Comparison of ENCODE assay signal across 15 cellular contexts in genomic region chr9:95074632-95075269, GRCh38.
A peak's percentile ranks its signal among the peaks of the same experiment; 100 is the strongest.
DNase-seq lines count a peak whose midpoint lies in the region; ATAC-seq and TF ChIP-seq lines count a peak whose summit lies in the region.
"Had no signal": no experiment of that assay in that cellular context is flagged by ENCODE, and none has a peak within 500 bp of the region (broad histone marks: within the 10 kb centered on the region; RNA-seq: fewer than 3 reads in every experiment).

No MANE protein-coding gene starts in this region.

- no peak overlapping the region for H3K9ac ChIP-seq in MM.1S (ENCODE audit: low read length)

- no peaks in the 10 kb centered on the region for H4K20me1 ChIP-seq in MM.1S (ENCODE audit: insufficient read depth, low read length)

- no peaks in the 10 kb centered on the region for H3K27me3 ChIP-seq in MM.1S (replicated peaks; ENCODE audit: insufficient read depth, low read length)
- H3K27me3 ChIP-seq: adrenal gland had no signal

- H3K9me3 ChIP-seq in MM.1S (replicated peaks; ENCODE audit: insufficient read depth, low read length) = no peaks in the 10 kb centered on the region
- H3K9me3 ChIP-seq: adrenal gland had no signal

- no peak for ATAC-seq in GM18498 (IDR thresholded peaks at IDR 0.05; ENCODE audit: unreplicated experiment)
- no peak for ATAC-seq in HG03439 (IDR thresholded peaks at IDR 0.05; ENCODE audit: unreplicated experiment)
- ATAC-seq: K562, Panc1 had no signal

- no peak overlapping the region for H3K4me2 ChIP-seq in MM.1S (ENCODE audit: low read depth, low read length)
- H3K4me2 ChIP-seq: smooth muscle cell had no signal

- H3K4me3 Mint-ChIP-seq in endothelial cell (ENCODE audit: unreplicated experiment) = no peak overlapping the region
- no peak overlapping the region for H3K4me3 Mint-ChIP-seq in osteocyte (ENCODE audit: unreplicated experiment)
- no peak overlapping the region for H3K4me3 Mint-ChIP-seq in CD14-positive monocyte
- H3K4me3 Mint-ChIP-seq: naive B cell had no signal

- H3K4me1 ChIP-seq in MM.1S (ENCODE audit: low read length) = no peaks in the 10 kb centered on the region

- H3K36me3 Mint-ChIP-seq in endothelial cell (ENCODE audit: low read depth, unreplicated experiment) = no peaks in the 10 kb centered on the region
- H3K36me3 Mint-ChIP-seq in osteocyte (ENCODE audit: unreplicated experiment) = peaks cover 54% of the 10 kb centered on the region
- H3K36me3 Mint-ChIP-seq in CD14-positive monocyte = peaks cover 0 to 3% of the 10 kb centered on the region in 2 donors

- intact Hi-C loops in CD14-positive monocyte (cut with micrococcal nuclease) = no loop called here

- no peak overlapping the region for H3K4me3 ChIP-seq in MM.1S (ENCODE audit: low read length)
- H3K4me3 ChIP-seq: adrenal gland, K562, smooth muscle cell had no signal

- H3K27ac Mint-ChIP-seq in endothelial cell (ENCODE audit: unreplicated experiment) = peak overlapping the region; percentile 1
- no peak overlapping the region for H3K27ac Mint-ChIP-seq in osteocyte (ENCODE audit: unreplicated experiment)
- no peak overlapping the region for H3K27ac Mint-ChIP-seq in CD14-positive monocyte

- H3K9me3 Mint-ChIP-seq in endothelial cell (ENCODE audit: unreplicated experiment) (no peaks in the 10 kb centered on the region), osteocyte (ENCODE audit: unreplicated experiment) (no peaks in the 10 kb centered on the region), CD14-positive monocyte (no peaks in the 10 kb centered on the region)
- H3K9me3 Mint-ChIP-seq: naive B cell had no signal

- H3K79me2 ChIP-seq in MM.1S (ENCODE audit: low read length) = no peaks in the 10 kb centered on the region

- TF ChIP-seq CTCF in endothelial cell (IDR thresholded peaks at IDR 0.05; ENCODE audit: unreplicated experiment) (no peak), osteocyte (IDR thresholded peaks at IDR 0.05) (no peak), MM.1S (IDR thresholded peaks at IDR 0.05; ENCODE audit: low read length) (no peak), CD14-positive monocyte (IDR thresholded peaks at IDR 0.05) (no peak)

- H3K9me2 ChIP-seq in MM.1S (replicated peaks; ENCODE audit: insufficient read depth, low read length) = no peaks in the 10 kb centered on the region

- no peaks in the 10 kb centered on the region for H3F3A ChIP-seq in MM.1S (ENCODE audit: insufficient read depth, low read length)

- no peaks in the 10 kb centered on the region for H3K36me3 ChIP-seq in MM.1S (replicated peaks; ENCODE audit: insufficient read depth, low read length)
- H3K36me3 ChIP-seq: adrenal gland had no signal

- H3K4me1 Mint-ChIP-seq in endothelial cell (ENCODE audit: unreplicated experiment) (no peaks in the 10 kb centered on the region), osteocyte (ENCODE audit: unreplicated experiment) (peaks cover 40% of the 10 kb centered on the region), CD14-positive monocyte (no peaks in the 10 kb centered on the region)

- H3K27me3 Mint-ChIP-seq in endothelial cell (ENCODE audit: unreplicated experiment) (peaks cover 2% of the 10 kb centered on the region), osteocyte (ENCODE audit: unreplicated experiment) (no peaks in the 10 kb centered on the region), CD14-positive monocyte (ENCODE audit: low read depth in 3 of 3) (no peaks in the 10 kb centered on the region)
- H3K27me3 Mint-ChIP-seq: naive B cell had no signal

- DNase-seq in COLO668 (lab: John Stamatoyannopoulos, UW; ENCODE audit: unreplicated experiment) (peak; percentile 93), NCI-H2196 treated with DMSO at 0.1 percent for 48 hours (lab: John Stamatoyannopoulos, UW; ENCODE audit: unreplicated experiment) (peak; percentile 87), endothelial cell (ENCODE audit: low spot score) (no peak), osteocyte (ENCODE audit: extremely low spot score, unreplicated experiment) (peak; percentile 71), MM.1S (no peak), CD14-positive monocyte (ENCODE audit: low spot score) (no peak)
- DNase-seq: activated T-cell treated with anti-CD3 and anti-CD28 coated beads, Interleukin-2, amount 50 U/mL, for 1 hour; naive B cell; NCI-H2171 had no signal

- H3K27ac ChIP-seq in MM.1S (ENCODE audit: low read length) = no peak overlapping the region

- H2AFZ ChIP-seq in MM.1S (ENCODE audit: low read length) = no peak overlapping the region

Comparison
In these comparisons a context has a peak if more than half of its experiments do, and no peak if none do; other contexts are left out.
1. DNase-seq: peak in COLO668 (single experiment), NCI-H2196 treated with DMSO at 0.1 percent for 48 hours (single experiment) and osteocyte (single experiment); none in endothelial cell (single experiment), MM.1S (single experiment) and CD14-positive monocyte (single experiment).